9 cellular contexts compared by ENCODE assay signal in genomic region chr21:41767606-41768370, GRCh38. TPM values are rescaled to one million over a fixed set of nuclear protein-coding genes. Genes with fewer than 3 reads are reported as not detected.
DNase-seq lines count a peak whose midpoint lies in the region; ATAC-seq and TF ChIP-seq lines count a peak whose summit lies in the region.
"Had no signal": no experiment of that assay in that cellular context is flagged by ENCODE, and none has a peak within 500 bp of the region (broad histone marks: within the 10 kb centered on the region; RNA-seq: fewer than 3 reads in every experiment).

No MANE protein-coding gene starts in this region.

- TF ChIP-seq CTCF in MM.1S (IDR thresholded peaks at IDR 0.05; ENCODE audit: low read length), result no peak
- TF ChIP-seq CTCF in chondrocyte (IDR thresholded peaks at IDR 0.05), result no peak
- TF ChIP-seq CTCF in neural progenitor cell (IDR thresholded peaks at IDR 0.05), result no peak

- ATAC-seq in HG03159 (IDR thresholded peaks at IDR 0.05; ENCODE audit: unreplicated experiment) (no peak), HG02938 (IDR thresholded peaks at IDR 0.05; ENCODE audit: unreplicated experiment) (no peak)

- no peaks in the 10 kb centered on the region for H3K36me3 ChIP-seq in MM.1S (replicated peaks; ENCODE audit: insufficient read depth, low read length)
- no peaks in the 10 kb centered on the region for H3K36me3 ChIP-seq in neural progenitor cell

- H3K27ac Mint-ChIP-seq in chondrocyte (ENCODE audit: unreplicated experiment) (peak overlapping the region; percentile 93), neural progenitor cell (no peak overlapping the region)

- H3K9me2 ChIP-seq in MM.1S (replicated peaks; ENCODE audit: insufficient read depth, low read length), result no peaks in the 10 kb centered on the region

- H3K79me2 ChIP-seq in MM.1S (ENCODE audit: low read length) (no peaks in the 10 kb centered on the region), neural progenitor cell (ENCODE audit: low read depth) (no peaks in the 10 kb centered on the region)

- H3K4me3 Mint-ChIP-seq in chondrocyte (ENCODE audit: unreplicated experiment), result peak overlapping the region; percentile 80
- peak overlapping the region; percentile 80 for H3K4me3 Mint-ChIP-seq in neural progenitor cell

- H3K9me3 ChIP-seq in MM.1S (replicated peaks; ENCODE audit: insufficient read depth, low read length) (no peaks in the 10 kb centered on the region), neural progenitor cell (ENCODE audit: low read depth) (no peaks in the 10 kb centered on the region)

- H3K36me3 Mint-ChIP-seq in chondrocyte (ENCODE audit: low read depth) (no peaks in the 10 kb centered on the region), neural progenitor cell (peaks cover 2% of the 10 kb centered on the region)

- DNase-seq in Daoy (ENCODE audit: low read depth) (peak; percentile 92), MM.1S (no peak), chondrocyte (ENCODE audit: low spot score) (peak; percentile 25), neural progenitor cell (ENCODE audit: low spot score) (peak; percentile 71), germinal center (ENCODE audit: low spot score) (no peak), HPDE6-E6E7 (ENCODE audit: extremely low spot score) (no peak)
- DNase-seq: NCI-H524 treated with DMSO at 0.1 percent for 48 hours had no signal

- no peak overlapping the region for H3K4me3 ChIP-seq in MM.1S (ENCODE audit: low read length)
- no peak overlapping the region for H3K4me3 ChIP-seq in neural progenitor cell

- H3K4me2 ChIP-seq in MM.1S (ENCODE audit: low read depth, low read length) (peak overlapping the region; percentile 58; the same call in 1 of the 2 replicates), neural progenitor cell (peak overlapping the region; percentile 76)

- H2AFZ ChIP-seq in MM.1S (ENCODE audit: low read length), result no peak overlapping the region
- H2AFZ ChIP-seq in neural progenitor cell (replicated peaks), result no peak overlapping the region

- H3K27ac ChIP-seq in MM.1S (ENCODE audit: low read length), result no peak overlapping the region
- no peak overlapping the region for H3K27ac ChIP-seq in neural progenitor cell

- H3K27me3 Mint-ChIP-seq in chondrocyte (ENCODE audit: low read depth) (no peaks in the 10 kb centered on the region), neural progenitor cell (ENCODE audit: insufficient read depth, low read depth) (peaks cover 72% of the 10 kb centered on the region)

- H4K20me1 ChIP-seq in MM.1S (ENCODE audit: insufficient read depth, low read length), result no peaks in the 10 kb centered on the region
- peaks cover 40% of the 10 kb centered on the region for H4K20me1 ChIP-seq in neural progenitor cell (ENCODE audit: low read depth)

- H3K9ac ChIP-seq in MM.1S (ENCODE audit: low read length) (no peak overlapping the region), neural progenitor cell (no peak overlapping the region)

- H3K27me3 ChIP-seq in MM.1S (replicated peaks; ENCODE audit: insufficient read depth, low read length) (peaks cover 94% of the 10 kb centered on the region), neural progenitor cell (peaks cover 96% of the 10 kb centered on the region)

- no peaks in the 10 kb centered on the region for H3K4me1 ChIP-seq in MM.1S (ENCODE audit: low read length)
- H3K4me1 ChIP-seq in neural progenitor cell, result peaks cover 51% of the 10 kb centered on the region

- no peaks in the 10 kb centered on the region for H3K9me3 Mint-ChIP-seq in chondrocyte (ENCODE audit: low read depth)
- peaks cover 2% of the 10 kb centered on the region for H3K9me3 Mint-ChIP-seq in neural progenitor cell

- peaks cover 64% of the 10 kb centered on the region for H3K4me1 Mint-ChIP-seq in chondrocyte (ENCODE audit: low read depth)
- H3K4me1 Mint-ChIP-seq in neural progenitor cell, result peaks cover 51% of the 10 kb centered on the region

- H3F3A ChIP-seq in MM.1S (ENCODE audit: insufficient read depth, low read length) (no peaks in the 10 kb centered on the region), neural progenitor cell (ENCODE audit: low read depth) (peaks cover 17% of the 10 kb centered on the region)

RNA-seq across cellular contexts. Expression of gene RIPK4, which starts 0.9 kb away (rescaled TPM):
- 33.6 and 39.5 TPM in 2 replicates for total RNA-seq in Daoy (2014; rRNA removed; shearing (Covaris generic))
- 6.1 to 11.3 TPM (median 11.1 TPM) in 3 replicates for total RNA-seq in chondrocyte
- 1.3 and 2.3 TPM in 2 replicates for total RNA-seq in neural progenitor cell (ENCODE audit: low replicate concordance)

Comparison
In these comparisons a context has a peak if more than half of its experiments do, and no peak if none do; other contexts are left out.
1. DNase-seq: peak in Daoy (single experiment), chondrocyte (single experiment) and neural progenitor cell (single experiment); none in MM.1S (single experiment), germinal center (single experiment) and HPDE6-E6E7 (single experiment).